Comparison of ENCODE assay signal across 8 cellular contexts in genomic region chr11:1605923-1606322, GRCh38.
DNase-seq lines count a peak whose midpoint lies in the region; ATAC-seq and TF ChIP-seq lines count a peak whose summit lies in the region.
"Not testable (repeated sequence)": the region's sequence is repeated elsewhere in the genome, so short reads cannot be mapped to it uniquely, and the experiment has no call there.

No MANE protein-coding gene starts in this region.

- not testable (repeated sequence) for H2AFZ ChIP-seq in OCI-LY3 (ENCODE audit: low read depth, low read length)

- TF ChIP-seq CTCF in GM12864 (IDR thresholded peaks at IDR 0.05; ENCODE audit: low read depth, low read length, missing control alignments); OCI-LY3 (IDR thresholded peaks at IDR 0.05; ENCODE audit: low read depth, low read length): not testable (repeated sequence)

- H3K4me3 ChIP-seq in GM12864 (ENCODE audit: low read depth, low read length), result not testable (repeated sequence)
- H3K4me3 ChIP-seq in OCI-LY3 (ENCODE audit: low read length), result peak overlapping the region; percentile 54

- H4K20me1 ChIP-seq in OCI-LY3 (ENCODE audit: insufficient read depth, low read length), result not testable (repeated sequence)

- peak overlapping the region; percentile 42; the same call in 1 of the 2 replicates for H3K27ac ChIP-seq in OCI-LY3 (ENCODE audit: low read length)

- peak overlapping the region; percentile 9; the same call in 1 of the 2 replicates for H3K9ac ChIP-seq in OCI-LY3 (ENCODE audit: low read length)

- not testable (repeated sequence) for H3K9me3 ChIP-seq in OCI-LY3 (ENCODE audit: insufficient read depth, low read length)

- not testable (repeated sequence) for H3K36me3 ChIP-seq in OCI-LY3 (replicated peaks; ENCODE audit: low read depth, low read length)

- peak; percentile 37 for DNase-seq in GM12864 (ENCODE audit: low read depth)
- peak; percentile 33 for DNase-seq in activated naive CD4-positive, alpha-beta T cell treated with Interleukin-2 at 50 U/mL for 16 hours
- DNase-seq in stimulated activated CD4-positive, alpha-beta T cell treated with anti-CD3 and anti-CD28 coated beads, Interleukin-15, amount 100 ng/mL, for 24 hours, result peak; percentile 25

- not testable (repeated sequence) for H3K79me2 ChIP-seq in OCI-LY3 (ENCODE audit: low read length)

- H3K4me1 ChIP-seq in OCI-LY3 (ENCODE audit: low read length), result peaks cover 26% of the 10 kb centered on the region

- ATAC-seq in GM19025 (IDR thresholded peaks at IDR 0.05; ENCODE audit: low read depth, unreplicated experiment), result peak; percentile 78
- peak; percentile 92 for ATAC-seq in GM21526 (IDR thresholded peaks at IDR 0.05; ENCODE audit: low FRiP score, unreplicated experiment)
- ATAC-seq in HG02884 (IDR thresholded peaks at IDR 0.05; ENCODE audit: unreplicated experiment), result peak; percentile 74
- peak; percentile 76 for ATAC-seq in HG03457 (IDR thresholded peaks at IDR 0.05; ENCODE audit: unreplicated experiment)

- H3K27me3 ChIP-seq in OCI-LY3 (ENCODE audit: low read depth, low read length), result peaks cover 54% of the 10 kb centered on the region

- peak overlapping the region; percentile 75 for H3K4me2 ChIP-seq in OCI-LY3 (ENCODE audit: low read length)
